ENCODE assay signal across 21 cellular contexts in the genomic region with DNA sequence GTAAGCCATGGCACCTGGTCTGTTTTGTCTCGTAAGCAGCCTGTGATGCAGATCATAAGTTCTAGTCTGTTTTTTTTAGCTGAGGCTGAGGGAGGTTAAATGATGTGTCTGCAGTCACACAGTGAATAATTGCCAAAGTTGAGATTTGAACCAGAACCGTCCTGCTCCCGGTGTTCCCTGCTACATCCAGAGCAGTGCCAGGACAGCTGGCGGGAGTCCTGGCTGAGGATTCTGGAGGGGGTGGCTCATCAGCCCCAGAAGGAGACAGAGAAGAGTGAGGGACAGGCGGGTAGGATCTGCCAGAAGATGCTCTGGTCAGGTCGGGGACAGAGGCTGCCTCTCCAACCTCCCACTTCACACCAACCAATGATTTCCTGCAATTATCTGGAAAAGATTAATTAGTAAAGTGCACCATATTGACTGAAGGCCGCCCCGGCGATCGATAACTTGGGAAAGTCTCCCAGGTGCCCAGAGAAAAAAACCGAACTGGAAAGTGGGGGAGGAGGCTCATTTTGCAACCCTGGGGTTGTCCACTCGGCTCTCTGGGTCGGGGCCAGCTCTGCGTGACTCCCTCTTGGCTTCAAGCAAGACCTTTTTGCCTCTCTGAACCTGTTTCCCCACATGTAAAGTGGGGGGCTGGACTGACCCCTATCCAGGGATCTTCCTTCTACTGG.
"Had no signal": no experiment of that assay in that cellular context is flagged by ENCODE, and none has a peak within 500 bp of the region (broad histone marks: within the 10 kb centered on the region; RNA-seq: fewer than 3 reads in every experiment).

No MANE protein-coding gene starts in this region.

- H3K9me3 ChIP-seq: Peyer's patch had no signal

- H3K27ac ChIP-seq: brain microvascular endothelial cell, cardiac muscle cell, Peyer's patch had no signal

- DNase-seq: activated CD4-positive, alpha-beta T cell treated with anti-CD3 and anti-CD28 coated beads for 48 hours; activated CD4-positive, alpha-beta T cell treated with anti-CD3 and anti-CD28 coated beads, Interleukin-2, amount 50 U/mL, for 4 hours; activated CD4-positive, CD25-positive, alpha-beta regulatory T cell treated with anti-CD3 and anti-CD28 coated beads, Interleukin-2, amount 50 U/mL, for 72 hours; activated CD8-positive, alpha-beta memory T cell treated with anti-CD3 and anti-CD28 coated beads, Interleukin-2, amount 10 ng/mL, durations not matched to agents 7 days and 5 days; activated effector memory CD4-positive, alpha-beta T cell treated with Interleukin-2 at 50 U/mL for 16 hours; activated naive CD4-positive, alpha-beta T cell; activated naive CD8-positive, alpha-beta T cell treated with anti-CD3 and anti-CD28 coated beads, Interleukin-2, amount 50 U/mL, for 24 hours; activated T-cell treated with anti-CD3 and anti-CD28 coated beads, Interleukin-2, amount 50 U/mL, for 24 hours; amniotic stem cell; brain microvascular endothelial cell; KG1; NCI-H1048; NCI-H1694; NCI-H2029 treated with DMSO at 0.1 percent for 48 hours; NCI-H510A treated with DMSO at 0.1 percent for 48 hours; NCI-H69; Peyer's patch; SHP77 had no signal

- H3K4me3 ChIP-seq: cardiac muscle cell, Peyer's patch had no signal

- H3K27me3 ChIP-seq: cardiac muscle cell, Peyer's patch had no signal

- H3K4me1 ChIP-seq: Peyer's patch had no signal

- ATAC-seq: activated CD8-positive, alpha-beta memory T cell treated with anti-CD3 and anti-CD28 coated beads, Interleukin-2, amount 10 ng/mL, durations not matched to agents 7 days and 5 days; activated naive CD4-positive, alpha-beta T cell treated with anti-CD3 and anti-CD28 coated beads, Interleukin-2, amount 50 U/mL, for 72 hours; activated naive CD8-positive, alpha-beta T cell treated with anti-CD3 and anti-CD28 coated beads, Interleukin-2, amount 50 U/mL, for 24 hours; WTC11 had no signal

- H3K36me3 ChIP-seq: brain microvascular endothelial cell, cardiac muscle cell, Peyer's patch had no signal
